18 cellular contexts compared by ENCODE assay signal in the genomic region with DNA sequence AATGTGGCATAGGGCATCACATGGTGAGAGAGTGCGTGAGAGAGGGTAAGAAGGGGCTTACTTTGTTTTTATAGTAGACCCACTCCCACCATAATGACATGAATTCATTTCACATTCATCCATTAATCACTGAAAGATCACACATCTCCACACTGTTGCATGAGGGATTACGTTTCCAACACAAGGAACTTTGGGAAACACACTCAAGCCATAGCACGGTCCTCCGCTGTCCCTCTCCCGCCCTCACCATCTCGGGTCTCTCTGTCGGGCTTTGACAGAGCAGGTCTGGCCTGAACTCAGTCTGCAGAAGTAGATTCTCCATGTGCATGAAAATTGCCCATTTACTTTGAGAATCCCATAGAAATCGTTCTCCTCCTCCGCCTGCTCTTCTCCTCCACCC.
DNase-seq lines count a peak whose midpoint lies in the region; ATAC-seq lines count a peak whose summit lies in the region.
"Had no signal": no experiment of that assay in that cellular context is flagged by ENCODE, and none has a peak within 500 bp of the region (broad histone marks: within the 10 kb centered on the region; RNA-seq: fewer than 3 reads in every experiment).

No MANE protein-coding gene starts in this region.

- peak; percentile 11 for DNase-seq in activated CD4-positive, alpha-beta memory T cell treated with anti-CD3 and anti-CD28 coated beads, Interleukin-2, amount 10 ng/mL, durations not matched to agents 7 days and 5 days
- DNase-seq in activated CD4-positive, alpha-beta memory T cell treated with anti-CD3 and anti-CD28 coated beads for 36 hours, result no peak
- DNase-seq in ELF-1 (ENCODE audit: low read depth, low spot score) (peak; percentile 0), iPS-NIHi7 (ENCODE audit: extremely low spot score) (peak; percentile 2), retina (peak; percentile 0), NCI-H2171 treated with DMSO at 0.1 percent for 48 hours (lab: John Stamatoyannopoulos, UW) (no peak)
- no peak for DNase-seq in stimulated activated naive CD8-positive, alpha-beta T cell treated with anti-CD3 and anti-CD28 coated beads, Interleukin-15, Interleukin-2, amounts not matched to agents 100 U/mL and 50 U/mL, for 24 hours
- no peak for DNase-seq in stimulated activated naive B cell treated with anti-CD40 and anti-IgM and Interleukin-4, amounts not matched to agents 10 μg/mL and 1 μg/mL and 100 μg/mL, for 72 hours
- DNase-seq: CD4-positive, CD25-positive, alpha-beta regulatory T cell; DMS79 treated with DMSO at 0.1 percent for 48 hours; GDM1; GM23248; NCI-H1436 treated with DMSO at 0.1 percent for 48 hours; NCI-H2081 treated with DMSO at 0.1 percent for 48 hours; NCI-H345; NCI-H69; NK-92 treated with Interleukin-12 subunit alpha and Interleukin-12 subunit beta, amount 100 ng/mL, for 24 hours had no signal

- no peak overlapping the region for H3K4me3 Mint-ChIP-seq in activated CD4-positive, alpha-beta memory T cell treated with anti-CD3 and anti-CD28 coated beads, Interleukin-2, amount 10 ng/mL, durations not matched to agents 7 days and 5 days
- no peak overlapping the region for H3K4me3 Mint-ChIP-seq in activated CD4-positive, alpha-beta memory T cell treated with anti-CD3 and anti-CD28 coated beads for 36 hours
- H3K4me3 Mint-ChIP-seq in stimulated activated naive B cell treated with anti-CD40 and anti-IgM and Interleukin-4, amounts not matched to agents 10 μg/mL and 1 μg/mL and 100 μg/mL, for 72 hours, result no peak overlapping the region
- H3K4me3 Mint-ChIP-seq: CD4-positive, CD25-positive, alpha-beta regulatory T cell had no signal

- intact Hi-C loops in activated CD4-positive, alpha-beta memory T cell treated with anti-CD3 and anti-CD28 coated beads for 36 hours (cut with micrococcal nuclease), result no loop called here

- POLR2A ChIA-PET in activated CD4-positive, alpha-beta memory T cell treated with anti-CD3 and anti-CD28 coated beads, Interleukin-2, amount 10 ng/mL, durations not matched to agents 7 days and 5 days (lab: Charles Lee), result no interaction called here
- POLR2A ChIA-PET in activated CD4-positive, alpha-beta memory T cell treated with anti-CD3 and anti-CD28 coated beads for 36 hours (lab: Charles Lee), result no interaction called here

- peaks cover 3% of the 10 kb centered on the region for H3K27me3 Mint-ChIP-seq in activated CD4-positive, alpha-beta memory T cell treated with anti-CD3 and anti-CD28 coated beads, Interleukin-2, amount 10 ng/mL, durations not matched to agents 7 days and 5 days
- peaks cover 12% of the 10 kb centered on the region for H3K27me3 Mint-ChIP-seq in activated CD4-positive, alpha-beta memory T cell treated with anti-CD3 and anti-CD28 coated beads for 36 hours
- H3K27me3 Mint-ChIP-seq in stimulated activated naive B cell treated with anti-CD40 and anti-IgM and Interleukin-4, amounts not matched to agents 10 μg/mL and 1 μg/mL and 100 μg/mL, for 72 hours, result peaks cover 22 to 26% of the 10 kb centered on the region in 2 donors
- H3K27me3 Mint-ChIP-seq: CD4-positive, CD25-positive, alpha-beta regulatory T cell had no signal

- H3K36me3 Mint-ChIP-seq in activated CD4-positive, alpha-beta memory T cell treated with anti-CD3 and anti-CD28 coated beads, Interleukin-2, amount 10 ng/mL, durations not matched to agents 7 days and 5 days (ENCODE audit: low read depth), result no peaks in the 10 kb centered on the region
- H3K36me3 Mint-ChIP-seq in activated CD4-positive, alpha-beta memory T cell treated with anti-CD3 and anti-CD28 coated beads for 36 hours, result no peaks in the 10 kb centered on the region
- H3K36me3 Mint-ChIP-seq in stimulated activated naive B cell treated with anti-CD40 and anti-IgM and Interleukin-4, amounts not matched to agents 10 μg/mL and 1 μg/mL and 100 μg/mL, for 72 hours, result no peaks in the 10 kb centered on the region
- H3K36me3 Mint-ChIP-seq: CD4-positive, CD25-positive, alpha-beta regulatory T cell had no signal

- H3K9me3 Mint-ChIP-seq in activated CD4-positive, alpha-beta memory T cell treated with anti-CD3 and anti-CD28 coated beads, Interleukin-2, amount 10 ng/mL, durations not matched to agents 7 days and 5 days, result no peaks in the 10 kb centered on the region
- H3K9me3 Mint-ChIP-seq in activated CD4-positive, alpha-beta memory T cell treated with anti-CD3 and anti-CD28 coated beads for 36 hours, result no peaks in the 10 kb centered on the region
- no peaks in the 10 kb centered on the region for H3K9me3 Mint-ChIP-seq in stimulated activated naive B cell treated with anti-CD40 and anti-IgM and Interleukin-4, amounts not matched to agents 10 μg/mL and 1 μg/mL and 100 μg/mL, for 72 hours

- ATAC-seq in stimulated activated naive CD8-positive, alpha-beta T cell treated with anti-CD3 and anti-CD28 coated beads, Interleukin-15, Interleukin-2, amounts not matched to agents 100 U/mL and 50 U/mL, for 24 hours, result no peak
- no peak for ATAC-seq in stimulated activated naive B cell treated with anti-CD40 and anti-IgM and Interleukin-4, amounts not matched to agents 10 μg/mL and 1 μg/mL and 100 μg/mL, for 72 hours (replicated peaks)
- ATAC-seq: K562 had no signal

- no peak overlapping the region for H3K27ac Mint-ChIP-seq in activated CD4-positive, alpha-beta memory T cell treated with anti-CD3 and anti-CD28 coated beads, Interleukin-2, amount 10 ng/mL, durations not matched to agents 7 days and 5 days
- no peak overlapping the region for H3K27ac Mint-ChIP-seq in activated CD4-positive, alpha-beta memory T cell treated with anti-CD3 and anti-CD28 coated beads for 36 hours
- no peak overlapping the region for H3K27ac Mint-ChIP-seq in stimulated activated naive B cell treated with anti-CD40 and anti-IgM and Interleukin-4, amounts not matched to agents 10 μg/mL and 1 μg/mL and 100 μg/mL, for 72 hours
- H3K27ac Mint-ChIP-seq: CD4-positive, CD25-positive, alpha-beta regulatory T cell had no signal

- no peaks in the 10 kb centered on the region for H3K4me1 Mint-ChIP-seq in activated CD4-positive, alpha-beta memory T cell treated with anti-CD3 and anti-CD28 coated beads, Interleukin-2, amount 10 ng/mL, durations not matched to agents 7 days and 5 days
- H3K4me1 Mint-ChIP-seq in activated CD4-positive, alpha-beta memory T cell treated with anti-CD3 and anti-CD28 coated beads for 36 hours (ENCODE audit: low read depth), result no peaks in the 10 kb centered on the region
- no peaks in the 10 kb centered on the region for H3K4me1 Mint-ChIP-seq in stimulated activated naive B cell treated with anti-CD40 and anti-IgM and Interleukin-4, amounts not matched to agents 10 μg/mL and 1 μg/mL and 100 μg/mL, for 72 hours
- H3K4me1 Mint-ChIP-seq: CD4-positive, CD25-positive, alpha-beta regulatory T cell had no signal

- CTCF ChIA-PET in activated CD4-positive, alpha-beta memory T cell treated with anti-CD3 and anti-CD28 coated beads, Interleukin-2, amount 10 ng/mL, durations not matched to agents 7 days and 5 days (lab: Charles Lee), result no interaction called here
- CTCF ChIA-PET in activated CD4-positive, alpha-beta memory T cell treated with anti-CD3 and anti-CD28 coated beads for 36 hours (lab: Charles Lee), result no interaction called here

Comparison
In these comparisons a context has a peak if more than half of its experiments do, and no peak if none do; other contexts are left out.
1. DNase-seq: peak in activated CD4-positive, alpha-beta memory T cell treated with anti-CD3 and anti-CD28 coated beads, Interleukin-2, amount 10 ng/mL, durations not matched to agents 7 days and 5 days (single experiment), ELF-1 (single experiment), iPS-NIHi7 (single experiment) and retina (single experiment); none in activated CD4-positive, alpha-beta memory T cell treated with anti-CD3 and anti-CD28 coated beads for 36 hours (single experiment), stimulated activated naive CD8-positive, alpha-beta T cell treated with anti-CD3 and anti-CD28 coated beads, Interleukin-15, Interleukin-2, amounts not matched to agents 100 U/mL and 50 U/mL, for 24 hours (single experiment), NCI-H2171 treated with DMSO at 0.1 percent for 48 hours (single experiment) and stimulated activated naive B cell treated with anti-CD40 and anti-IgM and Interleukin-4, amounts not matched to agents 10 μg/mL and 1 μg/mL and 100 μg/mL, for 72 hours (single experiment).